In genomic region chr2:207662203-207662602, GRCh38 we compare ENCODE assay signal across 9 cellular contexts. TPM values are rescaled to one million over a fixed set of nuclear protein-coding genes. Genes with fewer than 3 reads are reported as not detected.
A peak's percentile ranks its signal among the peaks of the same experiment; 100 is the strongest.
DNase-seq lines count a peak whose midpoint lies in the region; ATAC-seq, FAIRE-seq and TF ChIP-seq lines count a peak whose summit lies in the region.
"Had no signal": no experiment of that assay in that cellular context is flagged by ENCODE, and none has a peak within 500 bp of the region (broad histone marks: within the 10 kb centered on the region; RNA-seq: fewer than 3 reads in every experiment).

No MANE protein-coding gene starts in this region.

- H3K9me3 Mint-ChIP-seq in central memory CD8-positive, alpha-beta T cell, result no peaks in the 10 kb centered on the region
- H3K9me3 Mint-ChIP-seq: naive thymus-derived CD8-positive, alpha-beta T cell had no signal

- no peak overlapping the region for H3K27ac Mint-ChIP-seq in central memory CD8-positive, alpha-beta T cell (ENCODE audit: low read depth)

- no peak overlapping the region for H3K9ac ChIP-seq in kidney (ENCODE audit: low read length in 2 of 2)

- no peak for FAIRE-seq in kidney (lab: Jason Lieb, UNC)

- no peak overlapping the region for H3K27ac ChIP-seq in kidney (ENCODE audit: low read depth in 2 of 2, low read length in 2 of 2)

- peak; percentile 94 for ATAC-seq in GM18508 (IDR thresholded peaks at IDR 0.05; ENCODE audit: insufficient read depth, unreplicated experiment)
- peak; percentile 95 for ATAC-seq in HG03175 (IDR thresholded peaks at IDR 0.05; ENCODE audit: unreplicated experiment)
- ATAC-seq in central memory CD8-positive, alpha-beta T cell (replicated peaks; ENCODE audit: extremely low read depth, poor library complexity, severe bottlenecking), result peak; percentile 32

- no peaks in the 10 kb centered on the region for H3K9me3 ChIP-seq in kidney (ENCODE audit: control insufficient read depth in 1 of 2, low read length in 2 of 2)

- no peak overlapping the region for H3K4me3 Mint-ChIP-seq in central memory CD8-positive, alpha-beta T cell

- no peaks in the 10 kb centered on the region for H3K36me3 ChIP-seq in kidney (ENCODE audit: control insufficient read depth in 1 of 2, insufficient read depth in 2 of 2, low read length in 2 of 2)

- no peak for TF ChIP-seq CTCF in GM20000 (IDR thresholded peaks at IDR 0.05; ENCODE audit: extremely low read depth, missing control alignments)
- TF ChIP-seq CTCF in kidney (IDR thresholded peaks at IDR 0.05; ENCODE audit: borderline replicate concordance, extremely low read depth, insufficient read depth), result no peak

- no peaks in the 10 kb centered on the region for H3K36me3 Mint-ChIP-seq in central memory CD8-positive, alpha-beta T cell (ENCODE audit: insufficient read depth)
- H3K36me3 Mint-ChIP-seq: naive thymus-derived CD8-positive, alpha-beta T cell had no signal

- H3K4me3 ChIP-seq in kidney (ENCODE audit: low read length in 2 of 2), result no peak overlapping the region

- H3K27me3 Mint-ChIP-seq in central memory CD8-positive, alpha-beta T cell, result no peaks in the 10 kb centered on the region
- H3K27me3 Mint-ChIP-seq: naive thymus-derived CD8-positive, alpha-beta T cell had no signal

- intact Hi-C loops in kidney (cut with DNase I), result no loop called here

- H3K4me1 Mint-ChIP-seq in central memory CD8-positive, alpha-beta T cell, result no peaks in the 10 kb centered on the region

- DNase-seq in GM20000 (ENCODE audit: low spot score) (peak; percentile 41), NCI-H2107 treated with DMSO at 0.1 percent for 48 hours (lab: John Stamatoyannopoulos, UW; ENCODE audit: unreplicated experiment) (no peak), islet precursor cell (no peak), SK-N-DZ (ENCODE audit: low spot score) (no peak), kidney (no peak)
- DNase-seq in central memory CD8-positive, alpha-beta T cell (ENCODE audit: low spot score in 2 of 2), result no peak

- H3K4me1 ChIP-seq in kidney (ENCODE audit: control insufficient read depth in 1 of 2, insufficient read depth in 1 of 2, low read depth in 1 of 2, low read length in 2 of 2), result no peaks in the 10 kb centered on the region

RNA-seq across cellular contexts. Expression of gene METTL21A, which starts 37.0 kb away (rescaled TPM):
- polyA plus RNA-seq in SK-N-DZ (2014; cell fraction: cytosol; rRNA removed), result 57.6 and 69.6 TPM in 2 replicates
- polyA plus RNA-seq in SK-N-DZ (2014; cell fraction: nucleus; rRNA removed), result 21.4 and 29.1 TPM in 2 replicates
- 10.7 TPM for total RNA-seq in kidney
- polyA plus RNA-seq in kidney (ENCODE audit: insufficient read depth, low read depth, low replicate concordance), result 17.4 TPM

RNA-seq across cellular contexts. Expression of gene CCNYL1, which starts 49.2 kb away (rescaled TPM):
- polyA plus RNA-seq in SK-N-DZ (2014; cell fraction: cytosol; rRNA removed), result 2.7 and 2.8 TPM in 2 replicates
- polyA plus RNA-seq in SK-N-DZ (2014; cell fraction: nucleus; rRNA removed), result 3.8 and 4.9 TPM in 2 replicates
- total RNA-seq in kidney, result 14.6 TPM
- polyA plus RNA-seq in kidney (ENCODE audit: insufficient read depth, low read depth, low replicate concordance), result 6.7 TPM

Comparison
In these comparisons a context has a peak if more than half of its experiments do, and no peak if none do; other contexts are left out.
1. ATAC-seq: peak in every context shown above with its lines; median percentile 95 in HG03175; 94 in GM18508; 32 in central memory CD8-positive, alpha-beta T cell.